In genomic region chr4:124243671-124244366, GRCh38 we compare ENCODE assay signal across 8 cellular contexts.
"Had no signal": no experiment of that assay in that cellular context is flagged by ENCODE, and none has a peak within 500 bp of the region (broad histone marks: within the 10 kb centered on the region; RNA-seq: fewer than 3 reads in every experiment).

No MANE protein-coding gene starts in this region.

- DNase-seq: HFFc6 had no signal

- H3K27ac Mint-ChIP-seq: GM23338, HFFc6, IgD-negative memory B cell had no signal

- ATAC-seq: GM23338, HCT116 had no signal

- H3K36me3 Mint-ChIP-seq: IgD-negative memory B cell had no signal

- H3K9me3 ChIP-seq: HAP-1 had no signal

- H3K4me3 ChIP-seq: GM23338, HAP-1 had no signal

- H3K4me1 ChIP-seq: HAP-1 had no signal

- H3K4me3 Mint-ChIP-seq: GM23338, HFFc6, IgD-negative memory B cell had no signal

- FAIRE-seq: H1, H54, HTR-8/SVneo had no signal

- H3K4me1 Mint-ChIP-seq: GM23338, IgD-negative memory B cell had no signal

- H3K36me3 ChIP-seq: HAP-1 had no signal
